17 cellular contexts compared by ENCODE assay signal in genomic region chr11:82823635-82824614, GRCh38.
A peak's percentile ranks its signal among the peaks of the same experiment; 100 is the strongest.
DNase-seq lines count a peak whose midpoint lies in the region; TF ChIP-seq lines count a peak whose summit lies in the region.
"Had no signal": no experiment of that assay in that cellular context is flagged by ENCODE, and none has a peak within 500 bp of the region (broad histone marks: within the 10 kb centered on the region; RNA-seq: fewer than 3 reads in every experiment).

No MANE protein-coding gene starts in this region.

- H3K27me3 ChIP-seq in prostate gland (replicated peaks; ENCODE audit: insufficient read depth) (no peaks in the 10 kb centered on the region), mesenchymal stem cell (ENCODE audit: control insufficient read depth in 1 of 2, insufficient read depth in 1 of 2, low read length in 2 of 2) (no peaks in the 10 kb centered on the region)
- H3K27me3 ChIP-seq: body of pancreas, stomach had no signal

- peaks cover 35% of the 10 kb centered on the region for H3K4me1 Mint-ChIP-seq in progenitor cell of endocrine pancreas (ENCODE audit: low read depth)
- H3K4me1 Mint-ChIP-seq in chondrocyte (ENCODE audit: low read depth), result peaks cover 3% of the 10 kb centered on the region

- H3K4me2 ChIP-seq in mesenchymal stem cell (ENCODE audit: low read length, poor library complexity, severe bottlenecking), result no peak overlapping the region

- H2BK15ac ChIP-seq in mesenchymal stem cell (ENCODE audit: low read depth, poor library complexity, severe bottlenecking), result no peak overlapping the region

- H3K27ac ChIP-seq in prostate gland, result no peak overlapping the region
- H3K27ac ChIP-seq in mesenchymal stem cell (ENCODE audit: low read length, poor library complexity, severe bottlenecking), result no peak overlapping the region
- H3K27ac ChIP-seq: body of pancreas, stomach had no signal

- H4K91ac ChIP-seq in mesenchymal stem cell (ENCODE audit: low read length), result no peak overlapping the region

- H3K9ac ChIP-seq in mesenchymal stem cell (ENCODE audit: low read length), result no peak overlapping the region

- H3K27ac Mint-ChIP-seq in progenitor cell of endocrine pancreas, result peak overlapping the region; percentile 14
- no peak overlapping the region for H3K27ac Mint-ChIP-seq in chondrocyte (ENCODE audit: unreplicated experiment)
- H3K27ac Mint-ChIP-seq: activated CD4-positive, alpha-beta memory T cell treated with anti-CD3 and anti-CD28 coated beads for 36 hours; effector memory CD8-positive, alpha-beta T cell had no signal

- H3K27me3 Mint-ChIP-seq in progenitor cell of endocrine pancreas (no peaks in the 10 kb centered on the region), chondrocyte (ENCODE audit: low read depth) (no peaks in the 10 kb centered on the region)
- H3K27me3 Mint-ChIP-seq: activated CD4-positive, alpha-beta memory T cell treated with anti-CD3 and anti-CD28 coated beads for 36 hours; effector memory CD8-positive, alpha-beta T cell had no signal

- WGBS in prostate gland, result 13% methylated on average over 2 of the region's 2 CpGs
- 100% methylated on average over 1 of the region's 2 CpGs for WGBS in mesenchymal stem cell

- DNase-seq in LNCaP clone FGC (ENCODE audit: low read depth) (peak; percentile 22), NCI-H446 (lab: John Stamatoyannopoulos, UW) (peak; percentile 68 to 89), cerebellum (ENCODE audit: low spot score) (peak; percentile 60), progenitor cell of endocrine pancreas (ENCODE audit: low spot score, unreplicated experiment) (no peak), prostate gland (ENCODE audit: low spot score) (no peak), mesenchymal stem cell (no peak), chondrocyte (ENCODE audit: low spot score) (no peak)
- DNase-seq in activated T-cell treated with anti-CD3 and anti-CD28 coated beads, Interleukin-2, amount 50 U/mL, for 48 hours, result no peak
- DNase-seq: activated CD4-positive, alpha-beta memory T cell treated with anti-CD3 and anti-CD28 coated beads for 36 hours; body of pancreas; effector memory CD8-positive, alpha-beta T cell; glutamatergic neuron; KBM-7; NCI-H345; Right ventricle myocardium superior; stomach had no signal

- H3K4me1 ChIP-seq in prostate gland (replicated peaks) (no peaks in the 10 kb centered on the region), mesenchymal stem cell (ENCODE audit: control insufficient read depth, insufficient read depth, low read depth, low read length) (no peaks in the 10 kb centered on the region)
- H3K4me1 ChIP-seq: body of pancreas had no signal

- no peak overlapping the region for H2AFZ ChIP-seq in mesenchymal stem cell (ENCODE audit: low read depth, low read length)

- no peak overlapping the region for H2BK120ac ChIP-seq in mesenchymal stem cell (ENCODE audit: low read depth, low read length)

- TF ChIP-seq CTCF in LNCaP clone FGC (IDR thresholded peaks at IDR 0.05; ENCODE audit: control insufficient read depth, extremely low read depth, insufficient read depth) (no peak), progenitor cell of endocrine pancreas (IDR thresholded peaks at IDR 0.05; ENCODE audit: unreplicated experiment) (no peak), prostate gland (IDR thresholded peaks at IDR 0.05) (no peak), chondrocyte (IDR thresholded peaks at IDR 0.05) (no peak)

- no peak overlapping the region for H3K4me3 ChIP-seq in LNCaP clone FGC (ENCODE audit: low read depth, low read length)
- H3K4me3 ChIP-seq in prostate gland, result no peak overlapping the region
- H3K4me3 ChIP-seq in mesenchymal stem cell (ENCODE audit: insufficient read depth in 1 of 2, low read depth in 1 of 2, low read length in 2 of 2), result no peak overlapping the region
- H3K4me3 ChIP-seq: body of pancreas, stomach had no signal

- no peaks in the 10 kb centered on the region for H3K79me1 ChIP-seq in mesenchymal stem cell (replicated peaks; ENCODE audit: low read length, poor library complexity, severe bottlenecking)

- no peak for TF ChIP-seq POLR2A in prostate gland (IDR thresholded peaks at IDR 0.05)

- H3K36me3 Mint-ChIP-seq in progenitor cell of endocrine pancreas (ENCODE audit: insufficient read depth), result peaks cover 10% of the 10 kb centered on the region
- H3K36me3 Mint-ChIP-seq in chondrocyte (ENCODE audit: low read depth), result peaks cover 4% of the 10 kb centered on the region

- no peaks in the 10 kb centered on the region for H3K36me3 ChIP-seq in prostate gland
- peaks cover 0 to 11% of the 10 kb centered on the region in 2 experiments for H3K36me3 ChIP-seq in mesenchymal stem cell (ENCODE audit: control insufficient read depth in 1 of 2, insufficient read depth in 2 of 2, low read depth in 1 of 2, low read length in 2 of 2)

- no peak overlapping the region for H3K23ac ChIP-seq in mesenchymal stem cell (ENCODE audit: low read length in 2 of 2)

- H3K4me3 Mint-ChIP-seq in progenitor cell of endocrine pancreas (ENCODE audit: low read depth) (no peak overlapping the region), chondrocyte (ENCODE audit: unreplicated experiment) (no peak overlapping the region)
- H3K4me3 Mint-ChIP-seq: activated CD4-positive, alpha-beta memory T cell treated with anti-CD3 and anti-CD28 coated beads for 36 hours; CD14-positive monocyte; effector memory CD8-positive, alpha-beta T cell had no signal

- H4K8ac ChIP-seq in mesenchymal stem cell (ENCODE audit: low read length), result no peak overlapping the region

- no peak overlapping the region for H2BK12ac ChIP-seq in mesenchymal stem cell (ENCODE audit: low read length in 2 of 2)

- intact Hi-C loops in prostate gland (cut with DNase I), result no loop called here

- H3K9me3 ChIP-seq in prostate gland (no peaks in the 10 kb centered on the region), mesenchymal stem cell (ENCODE audit: control insufficient read depth, low read length) (no peaks in the 10 kb centered on the region)
- H3K9me3 ChIP-seq: body of pancreas, stomach had no signal

- H3K14ac ChIP-seq in mesenchymal stem cell (ENCODE audit: low read length in 2 of 2), result no peak overlapping the region

- H3K4ac ChIP-seq in mesenchymal stem cell (ENCODE audit: low read depth in 1 of 2, low read length in 2 of 2), result no peak overlapping the region

- H3K9me3 Mint-ChIP-seq in progenitor cell of endocrine pancreas (ENCODE audit: low read depth), result no peaks in the 10 kb centered on the region
- H3K9me3 Mint-ChIP-seq in chondrocyte (ENCODE audit: low read depth), result peaks cover 3% of the 10 kb centered on the region
- H3K9me3 Mint-ChIP-seq: activated CD4-positive, alpha-beta memory T cell treated with anti-CD3 and anti-CD28 coated beads for 36 hours; CD14-positive monocyte; effector memory CD8-positive, alpha-beta T cell had no signal

- no peak overlapping the region for H2BK5ac ChIP-seq in mesenchymal stem cell (ENCODE audit: low read depth, low read length, poor library complexity, severe bottlenecking)

- no peak overlapping the region for H2AK5ac ChIP-seq in mesenchymal stem cell (ENCODE audit: low read length, severe bottlenecking)

- no peak overlapping the region for H3K18ac ChIP-seq in mesenchymal stem cell (ENCODE audit: low read depth in 1 of 2, low read length in 2 of 2)

Comparison
In these comparisons a context has a peak if more than half of its experiments do, and no peak if none do; other contexts are left out.
1. DNase-seq: peak in LNCaP clone FGC (single experiment), NCI-H446 (2 of 2) and cerebellum (single experiment); none in progenitor cell of endocrine pancreas (single experiment), prostate gland (single experiment), mesenchymal stem cell (single experiment), activated T-cell treated with anti-CD3 and anti-CD28 coated beads, Interleukin-2, amount 50 U/mL, for 48 hours (0 of 2) and chondrocyte (single experiment).